ENCODE assay signal across 9 cellular contexts in the genomic region with DNA sequence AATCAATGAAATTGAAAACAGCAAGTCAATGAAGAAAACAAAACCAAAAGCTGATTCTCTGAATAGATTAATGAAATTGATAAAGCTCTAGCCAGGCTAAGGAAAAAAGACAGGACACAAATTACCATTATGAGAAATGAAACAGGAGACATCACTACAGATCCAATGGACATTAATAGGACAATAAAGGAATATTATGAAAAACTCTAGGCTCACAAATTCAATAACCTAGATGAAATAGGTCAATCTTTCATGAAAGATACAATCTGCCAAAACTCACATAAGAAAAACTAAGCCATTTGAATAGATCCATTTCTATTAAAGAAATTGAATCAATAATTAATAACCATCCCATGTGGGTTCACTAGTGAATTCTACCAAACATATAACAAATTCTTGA. TPM values are rescaled to one million over a fixed set of nuclear protein-coding genes. Genes with fewer than 3 reads are reported as not detected.
"Had no signal": no experiment of that assay in that cellular context is flagged by ENCODE, and none has a peak within 500 bp of the region (broad histone marks: within the 10 kb centered on the region; RNA-seq: fewer than 3 reads in every experiment).

No MANE protein-coding gene starts in this region.

- H3K4me1 ChIP-seq: HAP-1 had no signal

- H3K27ac ChIP-seq: HL-60 had no signal

- DNase-seq: GOT3, H7, IMR-90, KG1 had no signal

- H3K4me3 ChIP-seq: HAP-1, K562 had no signal

- H3K36me3 ChIP-seq: HAP-1 had no signal

RNA-seq across cellular contexts. Expression of gene TTC23L, which starts 37.3 kb away (rescaled TPM):
- total RNA-seq: H4, HT1080 had no signal
- polyA plus RNA-seq: IMR-90 had no signal
